Comparison of ENCODE assay signal across 8 cellular contexts in genomic region chr21:15514073-15514946, GRCh38.
DNase-seq lines count a peak whose midpoint lies in the region; ATAC-seq, FAIRE-seq and TF ChIP-seq lines count a peak whose summit lies in the region.

No MANE protein-coding gene starts in this region.

- no peaks in the 10 kb centered on the region for H3K27me3 ChIP-seq in liver (ENCODE audit: control insufficient read depth in 4 of 4, insufficient read depth in 4 of 4, low read length in 3 of 4)

- in situ Hi-C loops in G401 (cut with HindIII; ENCODE audit: low sequenced_read_pairs): no loop called here

- no peak for TF ChIP-seq CTCF in liver (IDR thresholded peaks at IDR 0.05; ENCODE audit: low read depth, low read length, missing input control)

- H3K27ac ChIP-seq in liver (ENCODE audit: low read depth in 1 of 2, low read length in 2 of 2): peak overlapping the region in 1 of 2 donors; percentile 50

- DNase-seq in NCI-H187 treated with DMSO at 0.1 percent for 48 hours (lab: John Stamatoyannopoulos, UW): no peak
- DNase-seq in effector CD8-positive, alpha-beta T cell (lab: John Stamatoyannopoulos, UW): no peak
- no peak for DNase-seq in G401 (ENCODE audit: low spot score)
- no peak for DNase-seq in RCC 7860 (ENCODE audit: low spot score)

- H3K9ac ChIP-seq in liver (ENCODE audit: low read depth in 1 of 2, low read length in 2 of 2): no peak overlapping the region

- FAIRE-seq in RCC 7860 (lab: Jason Lieb, UNC): no peak

- H3K9me3 ChIP-seq in liver (ENCODE audit: control insufficient read depth in 4 of 4, low read length in 3 of 4): peaks cover 0 to 3% (median 0%) of the 10 kb centered on the region in 4 donors

- peak; percentile 34 to 43 for TF ChIP-seq RAD21 in liver (IDR thresholded peaks at IDR 0.05)

- 30% methylated on average over 8 of the region's 8 CpGs for WGBS in liver

- peak overlapping the region in 2 of 3 donors; percentile 18 to 29 for H3K4me3 ChIP-seq in liver (ENCODE audit: low read depth in 1 of 3, low read length in 3 of 3)

- H3K4me1 ChIP-seq in liver (ENCODE audit: control insufficient read depth in 4 of 4, insufficient read depth in 4 of 4, low read length in 3 of 4): peaks cover 2 to 14% (median 6%) of the 10 kb centered on the region in 4 donors

- peak; percentile 97 for ATAC-seq in GM19043 (IDR thresholded peaks at IDR 0.05; ENCODE audit: low read depth, unreplicated experiment)
- ATAC-seq in HG03139 (IDR thresholded peaks at IDR 0.05; ENCODE audit: unreplicated experiment): peak; percentile 98
- peak; percentile 89 to 91 for ATAC-seq in activated CD4-positive, CD25-positive, alpha-beta regulatory T cell treated with anti-CD3 and anti-CD28 coated beads, Interleukin-2, amount 50 U/mL, for 24 hours

- H3K36me3 ChIP-seq in liver (ENCODE audit: control insufficient read depth in 4 of 4, insufficient read depth in 3 of 4, low read depth in 1 of 4, low read length in 3 of 4): no peaks in the 10 kb centered on the region

TF ChIP-seq in liver, 16 proteins besides CTCF, POLR2A, EP300 and RAD21:
- TF ChIP-seq MAX (IDR thresholded peaks at IDR 0.05): peak; percentile 42
- peak; percentile 33 for TF ChIP-seq ZBTB33 (IDR thresholded peaks at IDR 0.05)
- TF ChIP-seq GABPA (IDR thresholded peaks at IDR 0.05 in 1 of 2, conservative IDR thresholded peaks at IDR 0.05 in 1 of 2): no peak
- TF ChIP-seq SP1 (IDR thresholded peaks at IDR 0.05): peak; percentile 90
- TF ChIP-seq HNF4G (IDR thresholded peaks at IDR 0.05): peak; percentile 83
- peak; percentile 99 for TF ChIP-seq FOXA1 (IDR thresholded peaks at IDR 0.05)
- TF ChIP-seq FOXA2 (IDR thresholded peaks at IDR 0.05): peak; percentile 100
- no peak for TF ChIP-seq NR2F2 (IDR thresholded peaks at IDR 0.05)
- peak; percentile 47 to 64 for TF ChIP-seq RXRA (IDR thresholded peaks at IDR 0.05)
- no peak for TF ChIP-seq EGR1 (IDR thresholded peaks at IDR 0.05; ENCODE audit: low read depth in 2 of 2)
- TF ChIP-seq JUND (IDR thresholded peaks at IDR 0.05): peak; percentile 45 to 52
- TF ChIP-seq YY1 (IDR thresholded peaks at IDR 0.05): peak; percentile 64
- peak; percentile 95 for TF ChIP-seq HNF4A (conservative IDR thresholded peaks at IDR 0.05)
